In the genomic region with DNA sequence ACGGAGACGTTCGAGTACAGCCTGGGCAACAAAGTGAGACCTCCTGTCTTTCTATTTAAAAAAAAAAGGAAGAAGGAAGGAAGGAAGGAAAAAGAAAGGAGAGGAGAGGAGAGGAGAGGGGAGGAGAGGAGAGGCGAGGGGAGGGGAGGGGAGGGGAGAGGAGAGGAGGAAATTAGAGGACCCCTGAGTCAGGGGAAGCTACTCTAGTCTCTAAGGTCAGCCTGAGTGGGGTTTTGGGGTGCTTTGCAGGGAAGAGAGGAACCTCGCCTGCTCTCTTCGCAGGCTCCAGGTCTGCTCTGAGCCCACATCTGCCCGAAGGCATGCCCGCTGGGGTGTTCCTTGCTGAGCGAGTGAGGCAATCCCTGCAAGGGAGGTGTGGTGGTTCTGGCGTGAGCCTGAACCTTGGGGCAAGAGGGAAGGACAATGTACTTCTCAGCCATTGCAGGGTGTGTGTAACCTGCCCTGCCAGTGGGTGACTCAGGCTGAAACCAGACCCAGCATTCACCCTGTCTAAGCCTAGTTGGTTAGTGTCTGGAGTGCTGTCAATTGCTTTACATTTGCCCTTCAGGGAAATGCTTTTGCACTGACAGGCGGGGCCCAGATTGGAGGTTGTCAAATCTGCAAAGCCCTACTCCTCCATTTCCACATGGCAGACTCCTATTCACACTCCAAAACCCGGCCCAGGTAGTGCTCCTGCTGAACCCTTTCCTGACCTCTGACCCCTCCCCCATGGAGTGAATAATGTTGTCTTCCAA, we compare ENCODE assay signal across 1 cellular context.
TF ChIP-seq lines count a peak whose summit lies in the region.

No MANE protein-coding gene starts in this region.

TF ChIP-seq in IMR-90, 13 proteins besides CTCF, POLR2A, EP300 and RAD21:
- TF ChIP-seq CHD1 (IDR thresholded peaks at IDR 0.05; ENCODE audit: low read depth, low read length) (no peak), MAFK (IDR thresholded peaks at IDR 0.05; ENCODE audit: low read depth, low read length) (no peak), NFE2L2 (IDR thresholded peaks at IDR 0.05; ENCODE audit: low read depth, low read length) (no peak), BHLHE40 (IDR thresholded peaks at IDR 0.05; ENCODE audit: low read depth, low read length) (no peak), MAZ (IDR thresholded peaks at IDR 0.05; ENCODE audit: borderline replicate concordance, low read depth, low read length) (no peak), RFX5 (IDR thresholded peaks at IDR 0.05; ENCODE audit: low read depth, low read length) (no peak), SMC3 (IDR thresholded peaks at IDR 0.05; ENCODE audit: low read depth, low read length) (no peak)
- TF ChIP-seq, protein P1, sequence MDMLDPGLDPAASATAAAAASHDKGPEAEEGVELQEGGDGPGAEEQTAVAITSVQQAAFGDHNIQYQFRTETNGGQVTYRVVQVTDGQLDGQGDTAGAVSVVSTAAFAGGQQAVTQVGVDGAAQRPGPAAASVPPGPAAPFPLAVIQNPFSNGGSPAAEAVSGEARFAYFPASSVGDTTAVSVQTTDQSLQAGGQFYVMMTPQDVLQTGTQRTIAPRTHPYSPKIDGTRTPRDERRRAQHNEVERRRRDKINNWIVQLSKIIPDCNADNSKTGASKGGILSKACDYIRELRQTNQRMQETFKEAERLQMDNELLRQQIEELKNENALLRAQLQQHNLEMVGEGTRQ (IDR thresholded peaks at IDR 0.05; ENCODE audit: low read depth, low read length), result no peak
TF ChIP-seq in IMR-90: peak in this region for 0.
